In the genomic region with DNA sequence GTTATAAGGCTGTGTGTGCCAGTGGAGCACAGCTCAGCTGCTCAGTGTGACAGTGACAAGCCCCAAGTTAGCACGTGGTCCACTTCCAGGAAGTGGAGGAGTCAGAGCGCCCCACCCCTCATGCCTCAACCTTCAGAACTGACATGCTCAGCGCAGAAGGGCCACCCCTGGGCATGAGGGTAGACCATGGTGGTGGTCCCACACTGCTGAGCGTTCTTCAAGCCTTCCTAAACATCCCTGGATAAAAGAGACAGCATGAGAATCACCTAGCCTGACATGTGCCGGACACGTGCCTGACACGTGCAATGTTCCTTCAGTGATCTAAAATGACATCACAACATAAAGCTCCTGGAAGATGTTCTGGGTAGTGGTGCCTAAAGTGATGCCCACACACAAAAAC, we compare ENCODE assay signal across 10 cellular contexts. TPM values are rescaled to one million over a fixed set of nuclear protein-coding genes. Genes with fewer than 3 reads are reported as not detected.
A peak's percentile ranks its signal among the peaks of the same experiment; 100 is the strongest.
DNase-seq lines count a peak whose midpoint lies in the region; ATAC-seq and TF ChIP-seq lines count a peak whose summit lies in the region.
"Had no signal": no experiment of that assay in that cellular context is flagged by ENCODE, and none has a peak within 500 bp of the region (broad histone marks: within the 10 kb centered on the region; RNA-seq: fewer than 3 reads in every experiment).

No MANE protein-coding gene starts in this region.

- H3K36me3 ChIP-seq in colonic mucosa, result no peaks in the 10 kb centered on the region
- H3K36me3 ChIP-seq: ovary had no signal

- peak overlapping the region; percentile 89 for H3K27ac Mint-ChIP-seq in T-helper 2 cell treated with Interferon-gamma antibody and Interleukin-4, amounts not matched to agents 5 μg/mL and 100 μg/mL, for 36 hours
- H3K27ac Mint-ChIP-seq in effector memory CD8-positive, alpha-beta T cell, result peak overlapping the region; percentile 72 to 90

- H3K9me3 ChIP-seq in colonic mucosa, result no peaks in the 10 kb centered on the region
- H3K9me3 ChIP-seq: ovary had no signal

- H3K27ac ChIP-seq in colonic mucosa, result no peak overlapping the region
- H3K27ac ChIP-seq: ovary had no signal

- peak; percentile 56 for DNase-seq in T-helper 2 cell treated with Interferon-gamma antibody and Interleukin-4, amounts not matched to agents 5 μg/mL and 100 μg/mL, for 36 hours (ENCODE audit: low spot score)
- DNase-seq in activated T-cell treated with anti-CD3 and anti-CD28 coated beads for 48 hours (ENCODE audit: low read depth), result peak; percentile 50
- DNase-seq in effector memory CD8-positive, alpha-beta T cell, result peak; percentile 24 to 42 (median 24)
- DNase-seq in stimulated activated naive CD4-positive, alpha-beta T cell (lab: John Stamatoyannopoulos, UW), result peak; percentile 25 to 71 (median 62)
- no peak for DNase-seq in NCI-H524 treated with DMSO at 0.1 percent for 48 hours (lab: John Stamatoyannopoulos, UW)
- no peak for DNase-seq in colonic mucosa
- DNase-seq: cortex of kidney, NCI-H2107, ovary had no signal

- ATAC-seq in effector memory CD8-positive, alpha-beta T cell (replicated peaks), result peak; percentile 72
- no peak for ATAC-seq in HG03196 (IDR thresholded peaks at IDR 0.05; ENCODE audit: unreplicated experiment)

- no peaks in the 10 kb centered on the region for H3K9me3 Mint-ChIP-seq in T-helper 2 cell treated with Interferon-gamma antibody and Interleukin-4, amounts not matched to agents 5 μg/mL and 100 μg/mL, for 36 hours
- no peaks in the 10 kb centered on the region for H3K9me3 Mint-ChIP-seq in effector memory CD8-positive, alpha-beta T cell

- no peak overlapping the region for H3K4me3 ChIP-seq in colonic mucosa
- H3K4me3 ChIP-seq: ovary had no signal

- H3K9ac ChIP-seq in colonic mucosa (ENCODE audit: low read depth in 2 of 2, low read length in 2 of 2), result no peak overlapping the region

- no peaks in the 10 kb centered on the region for H3K27me3 Mint-ChIP-seq in T-helper 2 cell treated with Interferon-gamma antibody and Interleukin-4, amounts not matched to agents 5 μg/mL and 100 μg/mL, for 36 hours (ENCODE audit: low read depth)
- no peaks in the 10 kb centered on the region for H3K27me3 Mint-ChIP-seq in effector memory CD8-positive, alpha-beta T cell

- H3K36me3 Mint-ChIP-seq in T-helper 2 cell treated with Interferon-gamma antibody and Interleukin-4, amounts not matched to agents 5 μg/mL and 100 μg/mL, for 36 hours (ENCODE audit: low read depth), result peaks cover 49% of the 10 kb centered on the region
- H3K36me3 Mint-ChIP-seq in effector memory CD8-positive, alpha-beta T cell (ENCODE audit: insufficient read depth), result no peaks in the 10 kb centered on the region

- peaks cover 3% of the 10 kb centered on the region for H3K4me1 ChIP-seq in colonic mucosa

- no peak for TF ChIP-seq CTCF in colonic mucosa (IDR thresholded peaks at IDR 0.05)

- intact Hi-C loops in colonic mucosa (cut with DNase I), result no loop called here

- peaks cover 70% of the 10 kb centered on the region for H3K4me1 Mint-ChIP-seq in T-helper 2 cell treated with Interferon-gamma antibody and Interleukin-4, amounts not matched to agents 5 μg/mL and 100 μg/mL, for 36 hours (ENCODE audit: low read depth)
- peaks cover 41 to 44% of the 10 kb centered on the region in 2 donors for H3K4me1 Mint-ChIP-seq in effector memory CD8-positive, alpha-beta T cell (ENCODE audit: low read depth in 2 of 2)

- peak overlapping the region; percentile 61 for H3K4me3 Mint-ChIP-seq in T-helper 2 cell treated with Interferon-gamma antibody and Interleukin-4, amounts not matched to agents 5 μg/mL and 100 μg/mL, for 36 hours
- H3K4me3 Mint-ChIP-seq in effector memory CD8-positive, alpha-beta T cell, result peak overlapping the region; percentile 55 to 56

- no peaks in the 10 kb centered on the region for H3K27me3 ChIP-seq in colonic mucosa
- H3K27me3 ChIP-seq: ovary had no signal

RNA-seq across cellular contexts. Expression of a gene that starts 16.8 kb away (rescaled TPM):
- 1 to 10 TPM in 1 of 2 donors, under 1 TPM in 1; 0.89 to 1.0 TPM for total RNA-seq in colonic mucosa

Comparison
In these comparisons a context has a peak if more than half of its experiments do, and no peak if none do; other contexts are left out.
1. DNase-seq: peak in T-helper 2 cell treated with Interferon-gamma antibody and Interleukin-4, amounts not matched to agents 5 μg/mL and 100 μg/mL, for 36 hours (single experiment), activated T-cell treated with anti-CD3 and anti-CD28 coated beads for 48 hours (single experiment), effector memory CD8-positive, alpha-beta T cell (3 of 3) and stimulated activated naive CD4-positive, alpha-beta T cell (6 of 6); none in NCI-H524 treated with DMSO at 0.1 percent for 48 hours (single experiment) and colonic mucosa (single experiment).